8 cellular contexts compared by ENCODE assay signal in genomic region chr9:129737479-129738269, GRCh38. TPM values are rescaled to one million over a fixed set of nuclear protein-coding genes. Genes with fewer than 3 reads are reported as not detected.
DNase-seq lines count a peak whose midpoint lies in the region; ATAC-seq and TF ChIP-seq lines count a peak whose summit lies in the region.

No MANE protein-coding gene starts in this region.

- 6% methylated on average over 15 of the region's 46 CpGs for WGBS in right lobe of liver (ENCODE audit: insufficient coverage, low coverage, low lambda C conversion rate, missing lambda C conversion rate)

- intact Hi-C loops in dendritic cell treated with granulocyte-macrophage colony-stimulating factor and Interleukin-4, amounts not matched to agents 40 ng/mL and 50 ng/mL, for 4 days (cut with micrococcal nuclease): loop anchor here (1.0 kb wide), 1 partner anchor 47 kb away; no protein-coding TSS in a partner anchor
- intact Hi-C loops in right lobe of liver (cut with DNase I): loop anchor here in 1 of 2 donors (5.0 kb wide), 1 partner anchor 50 kb away; no protein-coding TSS in a partner anchor

- peak overlapping the region; percentile 60 for H3K4me3 Mint-ChIP-seq in activated CD4-positive, alpha-beta T cell treated with anti-CD3 and anti-CD28 coated beads, Interleukin-2, amount 10 ng/mL, durations not matched to agents 7 days and 5 days
- peak overlapping the region; percentile 79 for H3K4me3 Mint-ChIP-seq in dendritic cell treated with granulocyte-macrophage colony-stimulating factor and Interleukin-4, amounts not matched to agents 40 ng/mL and 50 ng/mL, for 4 days

- no peaks in the 10 kb centered on the region for H3K36me3 ChIP-seq in right lobe of liver

- H3K4me3 ChIP-seq in right lobe of liver: peak overlapping the region; percentile 61 to 72 (median 66)

- H3K9me3 ChIP-seq in right lobe of liver: no peaks in the 10 kb centered on the region

- peak; percentile 86 for TF ChIP-seq CTCF in GM10248 (IDR thresholded peaks at IDR 0.05; ENCODE audit: control extremely low read depth, extremely low read depth, low read depth, missing control alignments)
- TF ChIP-seq CTCF in right lobe of liver (IDR thresholded peaks at IDR 0.05): peak; percentile 94 to 99 (median 98)

- H3K36me3 Mint-ChIP-seq in activated CD4-positive, alpha-beta T cell treated with anti-CD3 and anti-CD28 coated beads, Interleukin-2, amount 10 ng/mL, durations not matched to agents 7 days and 5 days (ENCODE audit: low read depth): no peaks in the 10 kb centered on the region
- no peaks in the 10 kb centered on the region for H3K36me3 Mint-ChIP-seq in dendritic cell treated with granulocyte-macrophage colony-stimulating factor and Interleukin-4, amounts not matched to agents 40 ng/mL and 50 ng/mL, for 4 days (ENCODE audit: low read depth)

- peaks cover 12% of the 10 kb centered on the region for H3K4me1 Mint-ChIP-seq in activated CD4-positive, alpha-beta T cell treated with anti-CD3 and anti-CD28 coated beads, Interleukin-2, amount 10 ng/mL, durations not matched to agents 7 days and 5 days
- H3K4me1 Mint-ChIP-seq in dendritic cell treated with granulocyte-macrophage colony-stimulating factor and Interleukin-4, amounts not matched to agents 40 ng/mL and 50 ng/mL, for 4 days (ENCODE audit: low read depth): peaks cover 9% of the 10 kb centered on the region

- H3K4me1 ChIP-seq in right lobe of liver: no peaks in the 10 kb centered on the region

- POLR2A ChIA-PET in GM10248 (lab: Yijun Ruan, JAX): no interaction called here
- POLR2A ChIA-PET in activated CD4-positive, alpha-beta T cell treated with anti-CD3 and anti-CD28 coated beads, Interleukin-2, amount 10 ng/mL, durations not matched to agents 7 days and 5 days (lab: Charles Lee): no interaction called here

- peaks cover 2% of the 10 kb centered on the region for H3K27me3 Mint-ChIP-seq in activated CD4-positive, alpha-beta T cell treated with anti-CD3 and anti-CD28 coated beads, Interleukin-2, amount 10 ng/mL, durations not matched to agents 7 days and 5 days
- H3K27me3 Mint-ChIP-seq in dendritic cell treated with granulocyte-macrophage colony-stimulating factor and Interleukin-4, amounts not matched to agents 40 ng/mL and 50 ng/mL, for 4 days: peaks cover 64% of the 10 kb centered on the region

- no peaks in the 10 kb centered on the region for H3K27me3 ChIP-seq in right lobe of liver

- no peak for TF ChIP-seq POLR2A in right lobe of liver (IDR thresholded peaks at IDR 0.05)

- CTCF ChIA-PET in GM10248 (lab: Yijun Ruan, JAX): interaction anchor here (0.6 to 8.4 kb wide), 35 partner anchors 9 to 611 kb away, joined by 3 to 99 read pairs (median 4); partner anchors contain the start of gene PTGES
- CTCF ChIA-PET in activated CD4-positive, alpha-beta T cell treated with anti-CD3 and anti-CD28 coated beads, Interleukin-2, amount 10 ng/mL, durations not matched to agents 7 days and 5 days (lab: Charles Lee): interaction anchor here (0.6 to 3.9 kb wide), 43 partner anchors 8 to 606 kb away, joined by 3 to 45 read pairs (median 4); no protein-coding TSS in a partner anchor

- DNase-seq in GM10248 (ENCODE audit: extremely low spot score): peak; percentile 90
- peak; percentile 64 for DNase-seq in NCI-H510A (lab: John Stamatoyannopoulos, UW)
- DNase-seq in activated CD4-positive, alpha-beta T cell treated with anti-CD3 and anti-CD28 coated beads, Interleukin-2, amount 10 ng/mL, durations not matched to agents 7 days and 5 days: peak; percentile 89
- DNase-seq in right lobe of liver: peak; percentile 86
- DNase-seq in stimulated activated CD4-positive, alpha-beta T cell treated with anti-CD3 and anti-CD28 coated beads, Interleukin-4, amount 100 ng/mL, for 24 hours: peak; percentile 90

- ATAC-seq in HG03097 (IDR thresholded peaks at IDR 0.05; ENCODE audit: low FRiP score, unreplicated experiment): peak; percentile 63
- peak; percentile 93 to 98 (median 96) for ATAC-seq in right lobe of liver
- no peak for ATAC-seq in GM18858 (IDR thresholded peaks at IDR 0.05; ENCODE audit: unreplicated experiment)

- no peaks in the 10 kb centered on the region for H3K9me3 Mint-ChIP-seq in activated CD4-positive, alpha-beta T cell treated with anti-CD3 and anti-CD28 coated beads, Interleukin-2, amount 10 ng/mL, durations not matched to agents 7 days and 5 days
- no peaks in the 10 kb centered on the region for H3K9me3 Mint-ChIP-seq in dendritic cell treated with granulocyte-macrophage colony-stimulating factor and Interleukin-4, amounts not matched to agents 40 ng/mL and 50 ng/mL, for 4 days

- peak overlapping the region; percentile 32 to 60 (median 37) for H3K27ac ChIP-seq in right lobe of liver

- H3K27ac Mint-ChIP-seq in activated CD4-positive, alpha-beta T cell treated with anti-CD3 and anti-CD28 coated beads, Interleukin-2, amount 10 ng/mL, durations not matched to agents 7 days and 5 days: peak overlapping the region; percentile 84
- peak overlapping the region; percentile 74 for H3K27ac Mint-ChIP-seq in dendritic cell treated with granulocyte-macrophage colony-stimulating factor and Interleukin-4, amounts not matched to agents 40 ng/mL and 50 ng/mL, for 4 days

RNA-seq across cellular contexts. Expression of gene PTGES, which starts 15.2 kb away (rescaled TPM):
- not detected for total RNA-seq in activated CD4-positive, alpha-beta T cell treated with anti-CD3 and anti-CD28 coated beads, Interleukin-2, amount 10 ng/mL, durations not matched to agents 7 days and 5 days
- under 1 TPM in 2 of 6 experiments, not detected in 4; 0.15 to 0.24 TPM for total RNA-seq in right lobe of liver
